ENCODE assay signal across 1 cellular context in genomic region chr13:49997935-49998334, GRCh38.
TF ChIP-seq lines count a peak whose summit lies in the region.

No MANE protein-coding gene starts in this region.

TF ChIP-seq in GM12878, 131 proteins besides CTCF, POLR2A, EP300 and RAD21:
- TF ChIP-seq E4F1 (IDR thresholded peaks at IDR 0.05; ENCODE audit: borderline replicate concordance, partially characterized antibody) (no peak), SMARCA5 (IDR thresholded peaks at IDR 0.05) (no peak), ZNF24 (IDR thresholded peaks at IDR 0.05) (no peak), ZNF622 (IDR thresholded peaks at IDR 0.05) (no peak), RAD51 (IDR thresholded peaks at IDR 0.05) (no peak), EZH2 (IDR thresholded peaks at IDR 0.05; ENCODE audit: borderline replicate concordance, control insufficient read depth, low read depth, low read length) (no peak), SMAD5 (IDR thresholded peaks at IDR 0.05; ENCODE audit: low read depth) (no peak), EED (IDR thresholded peaks at IDR 0.05; ENCODE audit: low read depth) (no peak), PAX5 (IDR thresholded peaks at IDR 0.05; ENCODE audit: borderline replicate concordance, low read depth, low read length) (no peak), CBFB (IDR thresholded peaks at IDR 0.05; ENCODE audit: low read depth) (no peak), REST (IDR thresholded peaks at IDR 0.05; ENCODE audit: low read depth, low read length) (no peak), IKZF2 (IDR thresholded peaks at IDR 0.05) (no peak), RCOR1 (conservative IDR thresholded peaks at IDR 0.05; ENCODE audit: low read depth, low read length) (no peak), NRF1 (conservative IDR thresholded peaks at IDR 0.05; ENCODE audit: low read depth, low read length) (no peak), CBX3 (IDR thresholded peaks at IDR 0.05; ENCODE audit: borderline replicate concordance, low read depth) (no peak)
